In genomic region chr18:63241317-63241712, GRCh38 we compare ENCODE assay signal across 16 cellular contexts.
"Had no signal": no experiment of that assay in that cellular context is flagged by ENCODE, and none has a peak within 500 bp of the region (broad histone marks: within the 10 kb centered on the region; RNA-seq: fewer than 3 reads in every experiment).

No MANE protein-coding gene starts in this region.

- H3K27ac Mint-ChIP-seq: dendritic cell treated with granulocyte-macrophage colony-stimulating factor and Interleukin-4, amounts not matched to agents 40 ng/mL and 50 ng/mL, for 4 days; progenitor cell of endocrine pancreas had no signal

- H3K27me3 Mint-ChIP-seq: central memory CD8-positive, alpha-beta T cell; dendritic cell treated with granulocyte-macrophage colony-stimulating factor and Interleukin-4, amounts not matched to agents 40 ng/mL and 50 ng/mL, for 4 days; progenitor cell of endocrine pancreas had no signal

- ATAC-seq: body of pancreas had no signal

- H3K27ac ChIP-seq: body of pancreas, neutrophil, right lobe of liver, SJSA1, suprapubic skin had no signal

- H3K27me3 ChIP-seq: body of pancreas, neutrophil, right lobe of liver, SJSA1, suprapubic skin had no signal

- H3K9me3 ChIP-seq: body of pancreas, neutrophil, right lobe of liver, SJSA1, suprapubic skin had no signal

- DNase-seq: activated gamma-delta T cell; activated T-cell treated with anti-CD3 and anti-CD28 coated beads for 4 hours; amniotic stem cell; body of pancreas; erythroblast; hippocampal formation; kidney glomerular epithelial cell; right lobe of liver; stimulated activated naive CD4-positive, alpha-beta T cell; SW 1271 had no signal

- H3K9me3 Mint-ChIP-seq: central memory CD8-positive, alpha-beta T cell; dendritic cell treated with granulocyte-macrophage colony-stimulating factor and Interleukin-4, amounts not matched to agents 40 ng/mL and 50 ng/mL, for 4 days had no signal

- H3K4me3 Mint-ChIP-seq: central memory CD8-positive, alpha-beta T cell; dendritic cell treated with granulocyte-macrophage colony-stimulating factor and Interleukin-4, amounts not matched to agents 40 ng/mL and 50 ng/mL, for 4 days had no signal

- H3K4me3 ChIP-seq: body of pancreas, right lobe of liver, SJSA1, suprapubic skin had no signal

- H3K36me3 ChIP-seq: neutrophil, right lobe of liver, SJSA1, suprapubic skin had no signal
